ENCODE assay signal across 17 cellular contexts in the genomic region with DNA sequence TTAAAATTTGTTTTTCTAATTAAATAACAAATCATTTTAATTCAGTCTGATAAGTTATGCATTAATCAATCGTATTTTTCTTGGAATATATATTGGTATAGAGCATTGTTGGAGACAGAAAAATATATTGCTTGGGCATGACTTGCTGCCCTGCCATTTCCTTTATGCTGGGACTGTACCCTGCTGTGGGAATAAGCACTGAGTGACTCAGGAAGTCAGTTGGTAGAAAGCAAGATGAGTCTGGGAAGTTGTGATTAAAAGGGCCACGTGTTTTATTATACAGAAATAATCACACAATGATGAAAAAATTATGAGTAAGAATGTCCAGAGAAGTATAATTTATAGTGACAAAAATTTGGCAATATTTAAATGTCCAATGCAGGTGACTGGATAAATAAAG.
DNase-seq lines count a peak whose midpoint lies in the region; ATAC-seq, FAIRE-seq and TF ChIP-seq lines count a peak whose summit lies in the region.
"Had no signal": no experiment of that assay in that cellular context is flagged by ENCODE, and none has a peak within 500 bp of the region (broad histone marks: within the 10 kb centered on the region; RNA-seq: fewer than 3 reads in every experiment).

No MANE protein-coding gene starts in this region.

- H3K36me3 Mint-ChIP-seq in activated CD4-positive, alpha-beta T cell treated with anti-CD3 and anti-CD28 coated beads, Interleukin-2, amount 10 ng/mL, durations not matched to agents 24 days and 14 days (ENCODE audit: low read depth) = no peaks in the 10 kb centered on the region
- H3K36me3 Mint-ChIP-seq: CD8-positive, alpha-beta memory T cell; IgD-negative memory B cell had no signal

- no peaks in the 10 kb centered on the region for H3K9me3 Mint-ChIP-seq in activated CD4-positive, alpha-beta T cell treated with anti-CD3 and anti-CD28 coated beads, Interleukin-2, amount 10 ng/mL, durations not matched to agents 24 days and 14 days
- H3K9me3 Mint-ChIP-seq: CD8-positive, alpha-beta memory T cell; IgD-negative memory B cell had no signal

- no peaks in the 10 kb centered on the region for H3K27me3 Mint-ChIP-seq in activated CD4-positive, alpha-beta T cell treated with anti-CD3 and anti-CD28 coated beads, Interleukin-2, amount 10 ng/mL, durations not matched to agents 24 days and 14 days
- H3K27me3 Mint-ChIP-seq: CD8-positive, alpha-beta memory T cell; IgD-negative memory B cell had no signal

- TF ChIP-seq EP300 in suprapubic skin (IDR thresholded peaks at IDR 0.05) = no peak

- no peak overlapping the region for H3K27ac Mint-ChIP-seq in activated CD4-positive, alpha-beta T cell treated with anti-CD3 and anti-CD28 coated beads, Interleukin-2, amount 10 ng/mL, durations not matched to agents 24 days and 14 days
- H3K27ac Mint-ChIP-seq: CD8-positive, alpha-beta memory T cell; IgD-negative memory B cell had no signal

- H3K4me3 Mint-ChIP-seq in activated CD4-positive, alpha-beta T cell treated with anti-CD3 and anti-CD28 coated beads, Interleukin-2, amount 10 ng/mL, durations not matched to agents 24 days and 14 days = no peak overlapping the region
- H3K4me3 Mint-ChIP-seq: CD8-positive, alpha-beta memory T cell; IgD-negative memory B cell had no signal

- TF ChIP-seq POLR2A in H54 (IDR thresholded peaks at IDR 0.05; ENCODE audit: low read depth, low read length) (no peak), suprapubic skin (IDR thresholded peaks at IDR 0.05) (no peak)

- no peaks in the 10 kb centered on the region for H3K27me3 ChIP-seq in suprapubic skin
- H3K27me3 ChIP-seq: BE2C had no signal

- no peaks in the 10 kb centered on the region for H3K4me1 ChIP-seq in suprapubic skin
- H3K4me1 ChIP-seq: A549, BE2C had no signal

- H3K27ac ChIP-seq in suprapubic skin = no peak overlapping the region
- H3K27ac ChIP-seq: A549 had no signal

- no peaks in the 10 kb centered on the region for H3K4me1 Mint-ChIP-seq in activated CD4-positive, alpha-beta T cell treated with anti-CD3 and anti-CD28 coated beads, Interleukin-2, amount 10 ng/mL, durations not matched to agents 24 days and 14 days
- H3K4me1 Mint-ChIP-seq: CD8-positive, alpha-beta memory T cell; IgD-negative memory B cell had no signal

- no peak for TF ChIP-seq CTCF in epithelial cell of esophagus (IDR thresholded peaks at IDR 0.05; ENCODE audit: insufficient read depth, low read depth, low read length, missing control alignments)
- no peak for TF ChIP-seq CTCF in suprapubic skin (IDR thresholded peaks at IDR 0.05)

- FAIRE-seq in H54 (lab: Jason Lieb, UNC) = peak; percentile 68
- FAIRE-seq: A549, G401.6, GM12891 had no signal

- H3K4me3 ChIP-seq in epithelial cell of esophagus (ENCODE audit: low read length) (no peak overlapping the region), suprapubic skin (no peak overlapping the region)
- H3K4me3 ChIP-seq: A549 had no signal

- no peaks in the 10 kb centered on the region for H3K9me3 ChIP-seq in suprapubic skin
- H3K9me3 ChIP-seq: A549, BE2C, Caco-2 had no signal

- 70% methylated on average over 2 of the region's 2 CpGs for WGBS in suprapubic skin

- intact Hi-C loops in activated CD4-positive, alpha-beta T cell treated with anti-CD3 and anti-CD28 coated beads, Interleukin-2, amount 10 ng/mL, durations not matched to agents 24 days and 14 days (cut with micrococcal nuclease) = no loop called here

- no peak for ATAC-seq in GM21526 (IDR thresholded peaks at IDR 0.05; ENCODE audit: low FRiP score, unreplicated experiment)
- ATAC-seq: A549 had no signal

- H3K36me3 ChIP-seq in suprapubic skin = no peaks in the 10 kb centered on the region
- H3K36me3 ChIP-seq: BE2C had no signal

- peak; percentile 7 for DNase-seq in EH (ENCODE audit: low read depth)
- peak; percentile 3 for DNase-seq in H54 (ENCODE audit: insufficient read length, low spot score)
- peak; percentile 2 for DNase-seq in NCI-H226
- peak; percentile 6 for DNase-seq in epithelial cell of esophagus (ENCODE audit: low read depth)
- DNase-seq in C1 segment of cervical spinal cord (lab: John Stamatoyannopoulos, UW) = no peak
- no peak for DNase-seq in suprapubic skin (ENCODE audit: low spot score in 2 of 2)
- DNase-seq in activated CD4-positive, alpha-beta T cell treated with anti-CD3 and anti-CD28 coated beads, Interleukin-2, amount 10 ng/mL, durations not matched to agents 24 days and 14 days = no peak
- DNase-seq: BE2C; Caco-2; CD8-positive, alpha-beta memory T cell; DND-41; KG1 had no signal

Comparison
In these comparisons a context has a peak if more than half of its experiments do, and no peak if none do; other contexts are left out.
1. DNase-seq: peak in EH (single experiment), H54 (single experiment), NCI-H226 (single experiment) and epithelial cell of esophagus (single experiment); none in C1 segment of cervical spinal cord (0 of 14), suprapubic skin (0 of 2) and activated CD4-positive, alpha-beta T cell treated with anti-CD3 and anti-CD28 coated beads, Interleukin-2, amount 10 ng/mL, durations not matched to agents 24 days and 14 days (single experiment).